In genomic region chr18:54215069-54215468, GRCh38 we compare ENCODE assay signal across 1 cellular context.
TF ChIP-seq lines count a peak whose summit lies in the region.

No MANE protein-coding gene starts in this region.

TF ChIP-seq in SK-N-SH, 30 proteins besides CTCF, POLR2A, EP300 and RAD21 (continued from another document):
- TF ChIP-seq USF2 (IDR thresholded peaks at IDR 0.05; ENCODE audit: borderline replicate concordance, low read depth, low read length) (no peak), FOXM1 (IDR thresholded peaks at IDR 0.05; ENCODE audit: low read depth) (no peak), IRF3 (IDR thresholded peaks at IDR 0.05; ENCODE audit: low read depth, low read length) (no peak), SIN3A (IDR thresholded peaks at IDR 0.05; ENCODE audit: borderline replicate concordance, low read depth, low read length) (no peak), NRF1 (IDR thresholded peaks at IDR 0.05; ENCODE audit: low read depth, low read length) (no peak), USF1 (IDR thresholded peaks at IDR 0.05; ENCODE audit: borderline replicate concordance, low read depth) (no peak), GATA2 (CRISPR knock-in tag; IDR thresholded peaks at IDR 0.05) (no peak), RXRA (IDR thresholded peaks at IDR 0.05; ENCODE audit: borderline replicate concordance, low read depth) (no peak), TCF12 (IDR thresholded peaks at IDR 0.05) (no peak)
